Comparison of ENCODE assay signal across 8 cellular contexts in genomic region chr12:56078931-56079728, GRCh38. TPM values are rescaled to one million over a fixed set of nuclear protein-coding genes. Genes with fewer than 3 reads are reported as not detected.
DNase-seq lines count a peak whose midpoint lies in the region; FAIRE-seq and TF ChIP-seq lines count a peak whose summit lies in the region.

No MANE protein-coding gene starts in this region.

- H2AFZ ChIP-seq in keratinocyte (ENCODE audit: control insufficient read depth, low read length): peak overlapping the region; percentile 97
- peak overlapping the region; percentile 86 for H2AFZ ChIP-seq in smooth muscle cell (ENCODE audit: low read depth)

- FAIRE-seq in keratinocyte (lab: Jason Lieb, UNC): no peak

- H3K79me2 ChIP-seq in keratinocyte (ENCODE audit: control insufficient read depth, insufficient read depth, low read length): no peaks in the 10 kb centered on the region
- H3K79me2 ChIP-seq in smooth muscle cell (ENCODE audit: low read depth): no peaks in the 10 kb centered on the region

- dilution Hi-C loops in keratinocyte (cut with MboI; ENCODE audit: extremely low pct_ligation_motif_present, low sequenced_read_pairs): no loop called here

- WGBS in smooth muscle cell (ENCODE audit: low lambda C conversion rate): 3% methylated on average over 50 of the region's 50 CpGs

- H4K20me1 ChIP-seq in keratinocyte (ENCODE audit: control insufficient read depth, extremely low read depth, insufficient read depth, low read length) (no peaks in the 10 kb centered on the region), smooth muscle cell (ENCODE audit: low read depth) (no peaks in the 10 kb centered on the region)

- peak overlapping the region; percentile 93 for H3K4me2 ChIP-seq in keratinocyte (ENCODE audit: control insufficient read depth, extremely low read depth, insufficient read depth, low read depth, low read length)
- peak overlapping the region; percentile 82 for H3K4me2 ChIP-seq in smooth muscle cell

- peaks cover 3% of the 10 kb centered on the region for H3K27me3 Mint-ChIP-seq in chondrocyte (ENCODE audit: low read depth)

- H3F3A ChIP-seq in smooth muscle cell (ENCODE audit: low read depth): no peaks in the 10 kb centered on the region

- H3K27me3 ChIP-seq in keratinocyte (ENCODE audit: control insufficient read depth, extremely low read depth, insufficient read depth, low read length) (no peaks in the 10 kb centered on the region), smooth muscle cell (ENCODE audit: low read depth) (peaks cover 10% of the 10 kb centered on the region)

- peaks cover 0 to 4% of the 10 kb centered on the region in 2 experiments for H3K36me3 ChIP-seq in keratinocyte (ENCODE audit: control insufficient read depth in 2 of 2, extremely low read depth in 1 of 2, insufficient read depth in 2 of 2, low read length in 2 of 2)
- H3K36me3 ChIP-seq in smooth muscle cell (ENCODE audit: low read depth): no peaks in the 10 kb centered on the region

- no peaks in the 10 kb centered on the region for H3K9me1 ChIP-seq in keratinocyte (ENCODE audit: control insufficient read depth, extremely low read depth, insufficient read depth, low read length)

- no peaks in the 10 kb centered on the region for H3K9me3 ChIP-seq in keratinocyte (ENCODE audit: control insufficient read depth, low read depth, low read length)
- H3K9me3 ChIP-seq in smooth muscle cell (replicated peaks; ENCODE audit: low read depth): no peaks in the 10 kb centered on the region

- H3K9ac ChIP-seq in keratinocyte (ENCODE audit: control insufficient read depth, extremely low read depth, insufficient read depth, low read length): peak overlapping the region; percentile 83
- H3K9ac ChIP-seq in smooth muscle cell (ENCODE audit: low read depth): no peak overlapping the region

- peak; percentile 80 for DNase-seq in DMS53 treated with DMSO at 0.1 percent for 48 hours (lab: John Stamatoyannopoulos, UW; ENCODE audit: unreplicated experiment)
- DNase-seq in HCEC 1CT: peak; percentile 81
- DNase-seq in NCI-H2227 treated with DMSO at 0.1 percent for 48 hours (lab: John Stamatoyannopoulos, UW): peak; percentile 67
- DNase-seq in activated CD4-positive, CD25-positive, alpha-beta regulatory T cell treated with anti-CD3 and anti-CD28 coated beads, Interleukin-2, amount 50 U/mL, for 72 hours: peak; percentile 64
- peak; percentile 96 for DNase-seq in chondrocyte (ENCODE audit: low spot score)
- DNase-seq in keratinocyte (ENCODE audit: low read depth, low spot score): no peak
- DNase-seq in smooth muscle cell (lab: John Stamatoyannopoulos, UW; ENCODE audit: unreplicated experiment): peak; percentile 67
- no peak for DNase-seq in NK-92 treated with Interleukin-12 subunit alpha and Interleukin-12 subunit beta, amount 100 ng/mL, for 24 hours (lab: John Stamatoyannopoulos, UW)

- TF ChIP-seq CTCF in chondrocyte (IDR thresholded peaks at IDR 0.05): peak; percentile 84
- TF ChIP-seq CTCF in keratinocyte (optimal IDR thresholded peaks at IDR 0.05 in 1 of 3, IDR thresholded peaks at IDR 0.05 in 1 of 3, conservative IDR thresholded peaks at IDR 0.05 in 1 of 3; ENCODE audit: extremely low read depth in 1 of 3, insufficient read depth in 2 of 3, low read length in 3 of 3): peak; percentile 78 to 90 (median 79)
- peak; percentile 49 for TF ChIP-seq CTCF in smooth muscle cell (IDR thresholded peaks at IDR 0.05; ENCODE audit: borderline replicate concordance, insufficient read depth, poor library complexity, severe bottlenecking)

- H3K27ac ChIP-seq in keratinocyte (ENCODE audit: control insufficient read depth, insufficient read depth, low read length): peak overlapping the region; percentile 84
- H3K27ac ChIP-seq in smooth muscle cell (ENCODE audit: low read depth): peak overlapping the region; percentile 26

- H3K4me1 ChIP-seq in keratinocyte (ENCODE audit: control insufficient read depth, extremely low read depth, insufficient read depth, low read length) (peaks cover 10% of the 10 kb centered on the region), smooth muscle cell (ENCODE audit: low read depth) (peaks cover 3% of the 10 kb centered on the region)

- peaks cover 11% of the 10 kb centered on the region for H3K4me1 Mint-ChIP-seq in chondrocyte (ENCODE audit: low read depth)

- H3K4me3 ChIP-seq in keratinocyte (ENCODE audit: control insufficient read depth in 2 of 3, extremely low read depth in 1 of 3, insufficient read depth in 2 of 3, low read depth in 1 of 3, low read length in 3 of 3) (peak overlapping the region; percentile 72 to 79 (median 79)), smooth muscle cell (peak overlapping the region; percentile 56)

- H3K36me3 Mint-ChIP-seq in chondrocyte (ENCODE audit: low read depth): no peaks in the 10 kb centered on the region

- H3K4me3 Mint-ChIP-seq in chondrocyte (ENCODE audit: unreplicated experiment): peak overlapping the region; percentile 77

- no peaks in the 10 kb centered on the region for H3K9me3 Mint-ChIP-seq in chondrocyte (ENCODE audit: low read depth)

- peak overlapping the region; percentile 70 for H3K27ac Mint-ChIP-seq in chondrocyte (ENCODE audit: unreplicated experiment)

RNA-seq across cellular contexts. Expression of gene ERBB3, which starts 0.8 kb away (rescaled TPM):
- total RNA-seq in chondrocyte (0.52 to 1.7 TPM (median 1.4 TPM) in 3 replicates), smooth muscle cell (7.2 and 9.2 TPM in 2 replicates)
- polyA plus RNA-seq in keratinocyte (13.6 to 19.8 TPM (median 16.4 TPM) in 3 replicates), smooth muscle cell (1.2 and 9.8 TPM in 2 replicates)
- polyA plus RNA-seq in keratinocyte (2011; ENCODE audit: low read depth): 90.3 TPM
- polyA plus RNA-seq in keratinocyte (2011; cell fraction: cytosol; rRNA removed): 6.1 and 8.6 TPM in 2 replicates
- 41.3 and 45.7 TPM in 2 replicates for polyA plus RNA-seq in keratinocyte (2011; cell fraction: nucleus; rRNA removed)
- polyA plus RNA-seq in keratinocyte (2012; ENCODE audit: low replicate concordance): 9.1 and 57.6 TPM in 2 replicates
- polyA minus RNA-seq in keratinocyte: 38.3 to 51.4 TPM (median 46.2 TPM) in 3 replicates
- polyA minus RNA-seq in keratinocyte (2011; cell fraction: cytosol; rRNA and poly(A)+ RNA removed): 10.6 TPM
- 33.0 and 47.2 TPM in 2 replicates for polyA minus RNA-seq in keratinocyte (2011; cell fraction: nucleus; rRNA and poly(A)+ RNA removed)

RNA-seq across cellular contexts. Expression of gene PA2G4, which starts 25.2 kb away (rescaled TPM):
- total RNA-seq in chondrocyte (59.8 to 87.1 TPM (median 65.1 TPM) in 3 replicates), smooth muscle cell (88.6 and 118 TPM in 2 replicates)
- polyA plus RNA-seq in keratinocyte (247 to 505 TPM (median 480 TPM) in 3 replicates), smooth muscle cell (99.8 and 113 TPM in 2 replicates)
- 147 TPM for polyA plus RNA-seq in keratinocyte (2011; ENCODE audit: low read depth)
- 318 and 422 TPM in 2 replicates for polyA plus RNA-seq in keratinocyte (2011; cell fraction: cytosol; rRNA removed)
- polyA plus RNA-seq in keratinocyte (2011; cell fraction: nucleus; rRNA removed): 225 and 331 TPM in 2 replicates
- 153 and 296 TPM in 2 replicates for polyA plus RNA-seq in keratinocyte (2012; ENCODE audit: low replicate concordance)
- polyA minus RNA-seq in keratinocyte: 43.9 to 207 TPM (median 82.7 TPM) in 3 replicates
- 155 TPM for polyA minus RNA-seq in keratinocyte (2011; cell fraction: cytosol; rRNA and poly(A)+ RNA removed)
- polyA minus RNA-seq in keratinocyte (2011; cell fraction: nucleus; rRNA and poly(A)+ RNA removed): 48.2 and 81.0 TPM in 2 replicates

RNA-seq across cellular contexts. Expression of gene RPL41, which starts 37.3 kb away (rescaled TPM):
- 2,552 to 3,030 TPM (median 2,631 TPM) in 3 replicates for total RNA-seq in chondrocyte
- 7,566 to 10,481 TPM (median 10,062 TPM) in 3 replicates for polyA plus RNA-seq in keratinocyte
- 3,262 TPM for polyA plus RNA-seq in keratinocyte (2011; ENCODE audit: low read depth)
- 13,641 and 15,426 TPM in 2 replicates for polyA plus RNA-seq in keratinocyte (2011; cell fraction: cytosol; rRNA removed)
- polyA plus RNA-seq in keratinocyte (2011; cell fraction: nucleus; rRNA removed): 4,005 and 4,039 TPM in 2 replicates
- polyA plus RNA-seq in keratinocyte (2012; ENCODE audit: low replicate concordance): 7,260 and 8,127 TPM in 2 replicates
- polyA minus RNA-seq in keratinocyte: 1,408 to 2,195 TPM (median 1,503 TPM) in 3 replicates
- polyA minus RNA-seq in keratinocyte (2011; cell fraction: cytosol; rRNA and poly(A)+ RNA removed): 1,298 TPM
- polyA minus RNA-seq in keratinocyte (2011; cell fraction: nucleus; rRNA and poly(A)+ RNA removed): 272 and 374 TPM in 2 replicates
- total RNA-seq in smooth muscle cell: 2,929 and 3,246 TPM in 2 replicates
- polyA plus RNA-seq in smooth muscle cell: 2,414 and 2,571 TPM in 2 replicates

RNA-seq across cellular contexts. Expression of gene RPS26, which starts 37.4 kb away (rescaled TPM):
- total RNA-seq in chondrocyte: 15.8 to 27.8 TPM (median 19.5 TPM) in 3 replicates
- polyA plus RNA-seq in keratinocyte: 663 to 1,841 TPM (median 663 TPM) in 3 replicates
- polyA plus RNA-seq in keratinocyte (2011; ENCODE audit: low read depth): 187 TPM
- 965 and 1,489 TPM in 2 replicates for polyA plus RNA-seq in keratinocyte (2011; cell fraction: cytosol; rRNA removed)
- polyA plus RNA-seq in keratinocyte (2011; cell fraction: nucleus; rRNA removed): 341 and 432 TPM in 2 replicates
- 770 and 1,354 TPM in 2 replicates for polyA plus RNA-seq in keratinocyte (2012; ENCODE audit: low replicate concordance)
- polyA minus RNA-seq in keratinocyte: 74.3 to 840 TPM (median 694 TPM) in 3 replicates
- polyA minus RNA-seq in keratinocyte (2011; cell fraction: cytosol; rRNA and poly(A)+ RNA removed): 114 TPM
- 52.5 and 65.2 TPM in 2 replicates for polyA minus RNA-seq in keratinocyte (2011; cell fraction: nucleus; rRNA and poly(A)+ RNA removed)
- total RNA-seq in smooth muscle cell: 731 and 845 TPM in 2 replicates
- polyA plus RNA-seq in smooth muscle cell: 282 and 323 TPM in 2 replicates

RNA-seq across cellular contexts. Expression of gene ZC3H10, which starts 38.9 kb away (rescaled TPM):
- 5.0 to 11.2 TPM (median 8.0 TPM) in 3 replicates for total RNA-seq in chondrocyte
- polyA plus RNA-seq in keratinocyte: 0.81 to 1.0 TPM (median 0.85 TPM) in 3 replicates
- 0.89 TPM for polyA plus RNA-seq in keratinocyte (2011; ENCODE audit: low read depth)
- 0.43 and 0.44 TPM in 2 replicates for polyA plus RNA-seq in keratinocyte (2011; cell fraction: cytosol; rRNA removed)
- polyA plus RNA-seq in keratinocyte (2011; cell fraction: nucleus; rRNA removed): 1.1 and 1.2 TPM in 2 replicates
- 1.0 and 1.2 TPM in 2 replicates for polyA plus RNA-seq in keratinocyte (2012; ENCODE audit: low replicate concordance)
- 0.96 to 3.8 TPM (median 3.7 TPM) in 3 replicates for polyA minus RNA-seq in keratinocyte
- 0.58 TPM for polyA minus RNA-seq in keratinocyte (2011; cell fraction: cytosol; rRNA and poly(A)+ RNA removed)
- polyA minus RNA-seq in keratinocyte (2011; cell fraction: nucleus; rRNA and poly(A)+ RNA removed): 0.95 and 1.2 TPM in 2 replicates
- 1.9 and 6.7 TPM in 2 replicates for total RNA-seq in smooth muscle cell
- 2.8 TPM in 2 replicates for polyA plus RNA-seq in smooth muscle cell

Comparison
In these comparisons a context has a peak if more than half of its experiments do, and no peak if none do; other contexts are left out.
1. DNase-seq: peak in DMS53 treated with DMSO at 0.1 percent for 48 hours (single experiment), HCEC 1CT (single experiment), NCI-H2227 treated with DMSO at 0.1 percent for 48 hours (single experiment), activated CD4-positive, CD25-positive, alpha-beta regulatory T cell treated with anti-CD3 and anti-CD28 coated beads, Interleukin-2, amount 50 U/mL, for 72 hours (single experiment), chondrocyte (single experiment) and smooth muscle cell (single experiment); none in keratinocyte (single experiment) and NK-92 treated with Interleukin-12 subunit alpha and Interleukin-12 subunit beta, amount 100 ng/mL, for 24 hours (single experiment).
2. Peak in every context shown above with its lines, with median percentiles within 50 percentile points of each other: CTCF ChIP-seq.